In genomic region chr22:17307566-17307965, GRCh38 we compare ENCODE assay signal across 14 cellular contexts.
"Had no signal": no experiment of that assay in that cellular context is flagged by ENCODE, and none has a peak within 500 bp of the region (broad histone marks: within the 10 kb centered on the region; RNA-seq: fewer than 3 reads in every experiment).

No MANE protein-coding gene starts in this region.

- H3K9me3 Mint-ChIP-seq: activated T-helper 2 cell treated with anti-CD3 and anti-CD28 coated beads, Interferon-gamma antibody, Interleukin-2, Interleukin-4, amounts not matched to agents 10 μg/mL and 5 μg/mL and 100 μg/mL, durations not matched to agents 14 hours and 24 hours and 36 hours; memory B cell; natural killer cell; stimulated activated naive B cell treated with anti-CD40 and anti-IgM and Interleukin-4, amounts not matched to agents 10 μg/mL and 1 μg/mL and 100 μg/mL, for 72 hours had no signal

- H3K4me3 Mint-ChIP-seq: memory B cell; natural killer cell; stimulated activated naive B cell treated with anti-CD40 and anti-IgM and Interleukin-4, amounts not matched to agents 10 μg/mL and 1 μg/mL and 100 μg/mL, for 72 hours had no signal

- H3K27ac Mint-ChIP-seq: activated T-helper 2 cell treated with anti-CD3 and anti-CD28 coated beads, Interferon-gamma antibody, Interleukin-2, Interleukin-4, amounts not matched to agents 10 μg/mL and 5 μg/mL and 100 μg/mL, durations not matched to agents 14 hours and 24 hours and 36 hours; memory B cell; natural killer cell; stimulated activated naive B cell treated with anti-CD40 and anti-IgM and Interleukin-4, amounts not matched to agents 10 μg/mL and 1 μg/mL and 100 μg/mL, for 72 hours had no signal

- H3K27ac ChIP-seq: adrenal gland, dorsolateral prefrontal cortex, SJCRH30, tibial artery had no signal

- H3K4me1 ChIP-seq: adrenal gland, SJCRH30, tibial artery had no signal

- H3K9me3 ChIP-seq: adrenal gland, SJCRH30, tibial artery had no signal

- H3K27me3 ChIP-seq: adrenal gland, SJCRH30, tibial artery had no signal

- H3K27me3 Mint-ChIP-seq: memory B cell; stimulated activated naive B cell treated with anti-CD40 and anti-IgM and Interleukin-4, amounts not matched to agents 10 μg/mL and 1 μg/mL and 100 μg/mL, for 72 hours had no signal

- H3K36me3 Mint-ChIP-seq: memory B cell; natural killer cell; stimulated activated naive B cell treated with anti-CD40 and anti-IgM and Interleukin-4, amounts not matched to agents 10 μg/mL and 1 μg/mL and 100 μg/mL, for 72 hours had no signal

- ATAC-seq: left ventricle myocardium superior; natural killer cell; stimulated activated naive B cell treated with anti-CD40 and anti-IgM and Interleukin-4, amounts not matched to agents 10 μg/mL and 1 μg/mL and 100 μg/mL, for 72 hours had no signal

- DNase-seq: activated CD4-positive, alpha-beta T cell treated with anti-CD3 and anti-CD28 coated beads, Interleukin-2, amount 50 U/mL, for 1 hour; activated naive CD4-positive, alpha-beta T cell treated with anti-CD3 and anti-CD28 coated beads, Interleukin-2, amount 50 U/mL, for 16 hours; activated T-cell treated with anti-CD3 and anti-CD28 coated beads, Interleukin-2, amount 50 U/mL, for 1 hour; adrenal gland; dorsolateral prefrontal cortex; left ventricle myocardium superior; natural killer cell; retina; SJCRH30; stimulated activated CD4-positive, alpha-beta T cell treated with anti-CD3 and anti-CD28 coated beads, Interleukin-2, amount 100 ng/mL, for 48 hours; stimulated activated naive B cell treated with anti-CD40 and anti-IgM and Interleukin-4, amounts not matched to agents 10 μg/mL and 1 μg/mL and 100 μg/mL, for 72 hours; tibial artery had no signal

- H3K4me3 ChIP-seq: adrenal gland, dorsolateral prefrontal cortex, SJCRH30, tibial artery had no signal

- H3K36me3 ChIP-seq: adrenal gland, SJCRH30, tibial artery had no signal
